In the genomic region with DNA sequence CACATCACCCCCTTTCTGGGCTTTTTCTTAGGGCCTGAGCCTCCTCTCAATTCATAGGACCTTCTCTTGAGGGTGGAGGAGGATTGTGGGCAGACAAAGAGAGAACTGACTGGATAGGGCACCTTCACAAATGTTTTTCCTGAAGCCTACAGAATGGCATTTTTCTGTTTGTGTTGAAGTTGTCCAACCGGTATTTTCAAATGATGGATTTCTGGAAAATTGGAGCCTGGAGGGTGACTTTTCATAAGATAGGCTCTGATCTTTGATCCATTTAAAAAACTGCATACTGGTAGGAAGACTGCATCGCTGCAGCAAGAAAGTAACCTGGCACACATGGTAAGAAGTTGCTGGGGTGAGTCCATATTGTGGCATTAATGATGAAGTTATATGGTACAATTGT, we compare ENCODE assay signal across 15 cellular contexts.
DNase-seq lines count a peak whose midpoint lies in the region; ATAC-seq and TF ChIP-seq lines count a peak whose summit lies in the region.
"Had no signal": no experiment of that assay in that cellular context is flagged by ENCODE, and none has a peak within 500 bp of the region (broad histone marks: within the 10 kb centered on the region; RNA-seq: fewer than 3 reads in every experiment).

No MANE protein-coding gene starts in this region.

- CTCF ChIA-PET in Calu3 (lab: Charles Lee): no interaction called here
- CTCF ChIA-PET in activated B cell treated with CpG ODN at 0.5 μM for 24 hours (lab: Charles Lee): interaction anchor here (1.6 to 1.9 kb wide), 2 partner anchors 24 to 78 kb away, joined by 4 to 8 read pairs; no protein-coding TSS in a partner anchor
- CTCF ChIA-PET in activated CD4-positive, alpha-beta T cell treated with anti-CD3 and anti-CD28 coated beads, Interleukin-2, amount 10 ng/mL, durations not matched to agents 7 days and 5 days (lab: Charles Lee): no interaction called here

- H3K4me3 Mint-ChIP-seq in Calu3 (ENCODE audit: low read depth, unreplicated experiment) (no peak overlapping the region), activated B cell treated with CpG ODN at 0.5 μM for 24 hours (peak overlapping the region; percentile 64), naive B cell (no peak overlapping the region), type B pancreatic cell (no peak overlapping the region)
- H3K4me3 Mint-ChIP-seq in activated CD4-positive, alpha-beta T cell treated with anti-CD3 and anti-CD28 coated beads, Interleukin-2, amount 10 ng/mL, durations not matched to agents 7 days and 5 days: no peak overlapping the region
- H3K4me3 Mint-ChIP-seq: HFFc6 had no signal

- H3K27ac Mint-ChIP-seq in Calu3 (ENCODE audit: unreplicated experiment): peak overlapping the region; percentile 9
- H3K27ac Mint-ChIP-seq in activated B cell treated with CpG ODN at 0.5 μM for 24 hours: peak overlapping the region; percentile 97
- H3K27ac Mint-ChIP-seq in naive B cell: peak overlapping the region; percentile 76 to 99 (median 97)
- H3K27ac Mint-ChIP-seq in type B pancreatic cell: peak overlapping the region; percentile 5
- H3K27ac Mint-ChIP-seq in activated CD4-positive, alpha-beta T cell treated with anti-CD3 and anti-CD28 coated beads, Interleukin-2, amount 10 ng/mL, durations not matched to agents 7 days and 5 days: no peak overlapping the region
- H3K27ac Mint-ChIP-seq: HFFc6 had no signal

- peaks cover 45% of the 10 kb centered on the region for H3K4me1 Mint-ChIP-seq in Calu3 (ENCODE audit: low read depth, unreplicated experiment)
- peaks cover 98% of the 10 kb centered on the region for H3K4me1 Mint-ChIP-seq in activated B cell treated with CpG ODN at 0.5 μM for 24 hours
- H3K4me1 Mint-ChIP-seq in naive B cell: peaks cover 72 to 95% (median 80%) of the 10 kb centered on the region in 3 donors
- peaks cover 22% of the 10 kb centered on the region for H3K4me1 Mint-ChIP-seq in type B pancreatic cell (ENCODE audit: unreplicated experiment)
- peaks cover 16% of the 10 kb centered on the region for H3K4me1 Mint-ChIP-seq in activated CD4-positive, alpha-beta T cell treated with anti-CD3 and anti-CD28 coated beads, Interleukin-2, amount 10 ng/mL, durations not matched to agents 7 days and 5 days

- H3K36me3 Mint-ChIP-seq in Calu3 (ENCODE audit: insufficient read depth, unreplicated experiment) (peaks cover under 1% of the 10 kb centered on the region), activated B cell treated with CpG ODN at 0.5 μM for 24 hours (ENCODE audit: low read depth) (peaks cover 3% of the 10 kb centered on the region), naive B cell (peaks cover 8 to 25% of the 10 kb centered on the region in 2 donors), type B pancreatic cell (no peaks in the 10 kb centered on the region)
- peaks cover 2% of the 10 kb centered on the region for H3K36me3 Mint-ChIP-seq in activated CD4-positive, alpha-beta T cell treated with anti-CD3 and anti-CD28 coated beads, Interleukin-2, amount 10 ng/mL, durations not matched to agents 7 days and 5 days (ENCODE audit: low read depth)

- ATAC-seq in activated B cell treated with CpG ODN at 0.5 μM for 24 hours (ENCODE audit: low read depth) (no peak), naive B cell (ENCODE audit: low read depth in 2 of 2) (no peak), GM19023 (IDR thresholded peaks at IDR 0.05; ENCODE audit: unreplicated experiment) (no peak)

- BruUV-seq in Calu3 (replicated peaks; lab: Mats Ljungman, UMichigan): no TSS peak

- POLR2A ChIA-PET in activated B cell treated with CpG ODN at 0.5 μM for 24 hours (lab: Charles Lee): interaction anchor here (0.9 to 7.4 kb wide), 6 partner anchors 7 to 96 kb away, joined by 3 to 82 read pairs (median 35); a partner anchor contains a TSS
- POLR2A ChIA-PET in activated CD4-positive, alpha-beta T cell treated with anti-CD3 and anti-CD28 coated beads, Interleukin-2, amount 10 ng/mL, durations not matched to agents 7 days and 5 days (lab: Charles Lee): no interaction called here

- no peak for TF ChIP-seq CTCF in Calu3 (IDR thresholded peaks at IDR 0.05; ENCODE audit: unreplicated experiment)
- no peak for TF ChIP-seq CTCF in activated B cell treated with CpG ODN at 0.5 μM for 24 hours (IDR thresholded peaks at IDR 0.05)
- no peak for TF ChIP-seq CTCF in type B pancreatic cell (conservative IDR thresholded peaks at IDR 0.05)

- no peaks in the 10 kb centered on the region for H3K9me3 Mint-ChIP-seq in Calu3 (ENCODE audit: low read depth, unreplicated experiment)
- peaks cover 3% of the 10 kb centered on the region for H3K9me3 Mint-ChIP-seq in activated B cell treated with CpG ODN at 0.5 μM for 24 hours
- peaks cover 4 to 15% (median 7%) of the 10 kb centered on the region in 7 donors for H3K9me3 Mint-ChIP-seq in naive B cell
- H3K9me3 Mint-ChIP-seq in type B pancreatic cell: peaks cover 9% of the 10 kb centered on the region
- H3K9me3 Mint-ChIP-seq in activated CD4-positive, alpha-beta T cell treated with anti-CD3 and anti-CD28 coated beads, Interleukin-2, amount 10 ng/mL, durations not matched to agents 7 days and 5 days: peaks cover 13% of the 10 kb centered on the region

- H3K27me3 Mint-ChIP-seq in Calu3 (ENCODE audit: unreplicated experiment) (no peaks in the 10 kb centered on the region), activated B cell treated with CpG ODN at 0.5 μM for 24 hours (no peaks in the 10 kb centered on the region), naive B cell (no peaks in the 10 kb centered on the region), type B pancreatic cell (peaks cover 53% of the 10 kb centered on the region)
- no peaks in the 10 kb centered on the region for H3K27me3 Mint-ChIP-seq in activated CD4-positive, alpha-beta T cell treated with anti-CD3 and anti-CD28 coated beads, Interleukin-2, amount 10 ng/mL, durations not matched to agents 7 days and 5 days

- DNase-seq in Calu3 (no peak), activated B cell treated with CpG ODN at 0.5 μM for 24 hours (no peak), naive B cell (no peak), type B pancreatic cell (ENCODE audit: extremely low spot score, unreplicated experiment) (no peak), NCI-H1436 treated with DMSO at 0.1 percent for 48 hours (lab: John Stamatoyannopoulos, UW) (no peak)
- no peak for DNase-seq in activated CD4-positive, alpha-beta T cell treated with anti-CD3 and anti-CD28 coated beads, Interleukin-2, amount 10 ng/mL, durations not matched to agents 7 days and 5 days
- DNase-seq: GDM1, HFFc6, IMR-90, NCI-H1105, NCI-H187, NCI-H526 treated with DMSO at 0.1 percent for 48 hours, RPMI8226, SW 1271 had no signal

- intact Hi-C loops in Calu3 (cut with micrococcal nuclease; ENCODE audit: unreplicated experiment): loop anchor here (10.0 kb wide), 1 partner anchor 160 kb away; no protein-coding TSS in a partner anchor
- intact Hi-C loops in activated B cell treated with CpG ODN at 0.5 μM for 24 hours (cut with micrococcal nuclease): loop anchor here (1.0 to 2.0 kb wide), 3 partner anchors 8 to 230 kb away; a partner anchor contains a TSS
